In the genomic region with DNA sequence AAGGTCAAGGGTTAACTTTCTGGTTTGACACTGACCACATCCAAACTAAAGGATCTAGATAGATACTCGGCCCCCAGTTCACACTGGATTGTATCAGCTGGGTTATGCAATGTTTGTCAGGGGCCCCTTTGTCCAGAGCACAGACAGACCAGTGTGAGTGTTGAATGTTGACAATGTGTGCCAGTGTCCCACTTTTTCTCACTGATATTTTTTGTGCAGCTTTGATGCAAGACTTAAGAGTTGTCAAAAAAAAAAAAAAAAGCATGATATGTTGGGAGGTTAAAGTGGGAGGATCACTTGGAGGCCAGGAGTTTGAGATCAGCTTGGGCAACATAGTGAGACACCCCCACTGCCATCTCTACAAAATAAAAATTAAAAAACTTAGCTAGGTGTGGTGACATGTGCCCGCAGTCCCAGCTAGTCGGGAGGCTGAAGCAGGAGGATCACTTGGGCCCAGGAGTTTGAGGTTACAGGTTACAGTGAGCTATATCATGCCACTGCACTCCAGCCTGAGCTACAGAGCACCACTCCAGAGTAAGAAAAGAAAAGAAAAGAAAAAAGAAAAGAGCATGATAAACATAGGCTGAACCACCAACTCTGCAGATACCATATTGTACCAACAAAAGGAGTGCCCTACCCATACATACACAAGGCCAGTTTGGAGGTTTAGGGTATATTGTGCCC, we compare ENCODE assay signal across 20 cellular contexts.
A peak's percentile ranks its signal among the peaks of the same experiment; 100 is the strongest.
DNase-seq lines count a peak whose midpoint lies in the region; ATAC-seq and TF ChIP-seq lines count a peak whose summit lies in the region.
"Had no signal": no experiment of that assay in that cellular context is flagged by ENCODE, and none has a peak within 500 bp of the region (broad histone marks: within the 10 kb centered on the region; RNA-seq: fewer than 3 reads in every experiment).

No MANE protein-coding gene starts in this region.

- H3K4me1 ChIP-seq in hepatocyte (ENCODE audit: insufficient read depth): peaks cover 8% of the 10 kb centered on the region
- H3K4me1 ChIP-seq: SJCRH30 had no signal

- H3K4me3 ChIP-seq in hepatocyte: no peak overlapping the region
- H3K4me3 ChIP-seq: SJCRH30 had no signal

- H3K27ac ChIP-seq in hepatocyte (no peak overlapping the region), substantia nigra (ENCODE audit: low read depth, low read length, poor library complexity, severe bottlenecking) (peak overlapping the region; percentile 35)
- H3K27ac ChIP-seq: RWPE1, SJCRH30 had no signal

- DNase-seq in MV-4-11 (lab: John Stamatoyannopoulos, UW): peak; percentile 8
- no peak for DNase-seq in hepatocyte (ENCODE audit: low spot score)
- peak in 16 of 49 donors; percentile 2 to 32 (median 8) for DNase-seq in substantia nigra (lab: John Stamatoyannopoulos, UW)
- DNase-seq in stimulated activated naive CD8-positive, alpha-beta T cell treated with anti-CD3 and anti-CD28 coated beads, Interleukin-15, amount 100 ng/mL, for 72 hours: no peak
- DNase-seq in NCI-H1417 treated with DMSO at 0.1 percent for 48 hours (lab: John Stamatoyannopoulos, UW): no peak
- DNase-seq: ACHN, AML-193, COR-L47, DMS153, NCI-H2029, NCI-H2171, NCI-H446 treated with DMSO at 0.1 percent for 48 hours, NCI-H748 treated with DMSO at 0.1 percent for 48 hours, PC-3, SW 1271 had no signal

- no peak for TF ChIP-seq CTCF in hepatocyte (IDR thresholded peaks at IDR 0.05; ENCODE audit: poor library complexity)

- no peaks in the 10 kb centered on the region for H3K4me1 Mint-ChIP-seq in stimulated activated naive CD8-positive, alpha-beta T cell treated with anti-CD3 and anti-CD28 coated beads, Interleukin-15, amount 100 ng/mL, for 72 hours

- no peaks in the 10 kb centered on the region for H3K9me3 ChIP-seq in hepatocyte (ENCODE audit: low read depth)
- H3K9me3 ChIP-seq: SJCRH30 had no signal

- no peaks in the 10 kb centered on the region for H3K36me3 ChIP-seq in hepatocyte (replicated peaks; ENCODE audit: insufficient read depth, low read depth)
- H3K36me3 ChIP-seq: SJCRH30 had no signal

- peak; percentile 13 for ATAC-seq in HG02885 (IDR thresholded peaks at IDR 0.05; ENCODE audit: poor library complexity, unreplicated experiment)
- ATAC-seq in HG02642 (IDR thresholded peaks at IDR 0.05; ENCODE audit: poor library complexity, unreplicated experiment): no peak
- ATAC-seq in stimulated activated naive CD8-positive, alpha-beta T cell treated with anti-CD3 and anti-CD28 coated beads, Interleukin-15, amount 100 ng/mL, for 72 hours: no peak
- no peak for ATAC-seq in GM18502 (IDR thresholded peaks at IDR 0.05; ENCODE audit: poor library complexity, unreplicated experiment)
- ATAC-seq: PC-3 had no signal

- WGBS in hepatocyte (ENCODE audit: low lambda C conversion rate, missing lambda C conversion rate): 66% methylated on average over 3 of the region's 3 CpGs

- no peaks in the 10 kb centered on the region for H4K20me1 ChIP-seq in hepatocyte (ENCODE audit: insufficient read depth, poor library complexity, severe bottlenecking)

- no peak overlapping the region for H2AFZ ChIP-seq in hepatocyte

- no peaks in the 10 kb centered on the region for H3K27me3 ChIP-seq in hepatocyte
- H3K27me3 ChIP-seq: SJCRH30 had no signal

- no peak overlapping the region for H3K4me3 Mint-ChIP-seq in stimulated activated naive CD8-positive, alpha-beta T cell treated with anti-CD3 and anti-CD28 coated beads, Interleukin-15, amount 100 ng/mL, for 72 hours

- H3K27me3 Mint-ChIP-seq in stimulated activated naive CD8-positive, alpha-beta T cell treated with anti-CD3 and anti-CD28 coated beads, Interleukin-15, amount 100 ng/mL, for 72 hours: no peaks in the 10 kb centered on the region

- no peaks in the 10 kb centered on the region for H3K9me3 Mint-ChIP-seq in stimulated activated naive CD8-positive, alpha-beta T cell treated with anti-CD3 and anti-CD28 coated beads, Interleukin-15, amount 100 ng/mL, for 72 hours

- H3K4me2 ChIP-seq in hepatocyte: peak overlapping the region; percentile 3

- H3K9me2 ChIP-seq in hepatocyte (replicated peaks; ENCODE audit: insufficient read depth): no peaks in the 10 kb centered on the region

- no peak overlapping the region for H3K27ac Mint-ChIP-seq in stimulated activated naive CD8-positive, alpha-beta T cell treated with anti-CD3 and anti-CD28 coated beads, Interleukin-15, amount 100 ng/mL, for 72 hours

- H3K79me2 ChIP-seq in hepatocyte: no peaks in the 10 kb centered on the region
